8 cellular contexts compared by ENCODE assay signal in the genomic region with DNA sequence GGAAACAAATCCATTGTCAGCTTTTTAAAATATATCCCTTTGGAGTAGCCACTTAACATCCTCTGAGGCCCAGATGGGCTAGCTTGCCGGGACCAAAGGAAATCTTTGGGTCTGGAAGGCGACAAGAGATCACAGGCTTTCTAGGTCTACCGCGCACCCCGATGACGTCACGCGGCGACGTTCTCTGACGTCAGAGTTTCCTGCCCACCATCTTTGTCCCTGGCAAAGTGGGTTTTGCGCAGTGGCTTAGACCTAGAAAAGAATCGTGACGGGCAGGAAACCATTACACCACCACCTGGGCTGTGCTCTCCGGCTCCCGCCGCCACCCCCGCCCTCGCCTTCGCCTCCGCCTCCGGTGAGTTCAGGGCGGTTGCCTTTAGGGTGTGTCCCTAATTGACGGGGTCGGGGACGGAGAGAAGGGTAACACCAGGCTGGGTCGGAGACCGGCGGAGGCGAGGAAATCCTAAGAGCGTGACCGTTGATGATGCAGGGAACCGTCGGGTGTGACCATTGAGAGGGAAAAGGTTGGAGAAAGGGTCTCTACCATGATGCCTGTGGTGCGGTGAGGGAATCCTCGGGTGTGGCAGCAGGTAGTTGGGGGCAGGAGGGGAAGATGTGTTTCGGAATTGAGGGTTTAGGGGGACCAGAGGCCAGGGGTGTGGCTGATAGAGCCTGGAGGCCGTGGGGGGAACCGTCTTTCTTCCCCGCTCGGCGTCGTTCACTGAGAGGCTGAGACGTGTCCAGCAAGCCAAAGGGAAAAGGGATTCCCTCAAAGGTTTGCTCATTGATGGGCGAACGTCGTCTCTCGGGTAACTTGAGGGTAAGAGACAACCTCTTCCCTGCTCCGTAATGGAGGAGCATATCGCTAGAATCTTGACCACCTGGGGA. TPM values are rescaled to one million over a fixed set of nuclear protein-coding genes. Genes with fewer than 3 reads are reported as not detected.
DNase-seq lines count a peak whose midpoint lies in the region; ATAC-seq, FAIRE-seq and TF ChIP-seq lines count a peak whose summit lies in the region.

TSS of gene AP2B1 (plus strand) at position 249 of the 888 bp plus-strand sequence. CDS start 6,709 bp downstream, outside the sequence.

- H3K27ac ChIP-seq in H1 (ENCODE audit: low read depth, low read length) = peak within 1 kb of the TSS; percentile 96

- H3K36me3 Mint-ChIP-seq in memory B cell = peaks cover 3% of the 10 kb centered on the region

- ATAC-seq in memory B cell (ENCODE audit: low read depth) = peak; percentile 98

- no peak within 1 kb of the TSS for H3K14ac ChIP-seq in H1 (ENCODE audit: insufficient read length)

- no peaks in the 10 kb centered on the region for H4K20me1 ChIP-seq in H1 (replicated peaks in 1 of 2; ENCODE audit: control insufficient read depth in 1 of 2, insufficient read depth in 2 of 2, low read length in 2 of 2)

- peak within 1 kb of the TSS; percentile 86 for H2AFZ ChIP-seq in H1 (ENCODE audit: low read length)

- peak within 1 kb of the TSS; percentile 86 to 99 (median 96) for H3K4me3 ChIP-seq in H1 (ENCODE audit: extremely low read depth in 1 of 4, insufficient read depth in 2 of 4, low read depth in 3 of 4, low read length in 4 of 4)

- H3K79me2 ChIP-seq in H1 (ENCODE audit: control insufficient read depth in 1 of 2, insufficient read depth in 2 of 2, low read length in 2 of 2) = peaks cover 4 to 43% of the 10 kb centered on the region in 2 experiments; a peak in 3 of 4 replicates

- peak within 1 kb of the TSS; percentile 25 to 82 for H3K4me2 ChIP-seq in H1 (ENCODE audit: insufficient read depth in 1 of 2, low read depth in 2 of 2, low read length in 2 of 2)

- CTCF ChIA-PET in H1 (lab: Charles Lee; ENCODE audit: partially characterized antibody) = interaction anchor here (0.8 to 1.6 kb wide), 4 partner anchors 8 to 446 kb away, joined by 3 to 5 read pairs (median 3); no protein-coding TSS in a partner anchor

- H3K23ac ChIP-seq in H1 (ENCODE audit: insufficient read length) = no peak within 1 kb of the TSS

- H4K5ac ChIP-seq in H1 (ENCODE audit: insufficient read length, low read depth, low read length) = peak within 1 kb of the TSS; percentile 25

- peak within 1 kb of the TSS; percentile 78 for H3K56ac ChIP-seq in H1 (replicated peaks; ENCODE audit: insufficient read length, low read depth, low read length)

- H4K8ac ChIP-seq in H1 (ENCODE audit: extremely low read depth, insufficient read depth, low read length) = peak within 1 kb of the TSS; percentile 97; the same call in 1 of the 2 replicates

- no peaks in the 10 kb centered on the region; the same call in 1 of the 2 replicates for H3K23me2 ChIP-seq in H1 (ENCODE audit: low read depth, low read length)

- no peak within 1 kb of the TSS for H2BK120ac ChIP-seq in H1 (replicated peaks; ENCODE audit: low read depth, low read length)

- WGBS in H1 (ENCODE audit: extremely low coverage in 1 of 2, insufficient coverage in 1 of 2, insufficient read length in 1 of 2, insufficient replicate concordance in 2 of 2, low coverage in 1 of 2, low lambda C conversion rate in 2 of 2, missing lambda C conversion rate in 1 of 2), 2 experiments = 2% methylated on average over 42 of the region's 50 CpGs; no CpG with 5 or more reads in 1 of the 2 experiments

- peak within 1 kb of the TSS; percentile 3; the same call in 1 of the 2 replicates for H2AK5ac ChIP-seq in H1 (ENCODE audit: low read depth, low read length)

- peak within 1 kb of the TSS; percentile 99 for H3K27ac Mint-ChIP-seq in memory B cell

- H3K18ac ChIP-seq in H1 (ENCODE audit: extremely low read depth, low read length) = peak within 1 kb of the TSS; percentile 78

- H4K91ac ChIP-seq in H1 (replicated peaks; ENCODE audit: insufficient read length, low read length) = peak within 1 kb of the TSS; percentile 12

- no peaks in the 10 kb centered on the region for H3K27me3 Mint-ChIP-seq in memory B cell

- H3K4me3 Mint-ChIP-seq in memory B cell = peak within 1 kb of the TSS; percentile 97

- no peaks in the 10 kb centered on the region for H3K9me3 Mint-ChIP-seq in memory B cell

- no peaks in the 10 kb centered on the region for H3K9me3 ChIP-seq in H1 (ENCODE audit: insufficient read depth in 2 of 2, low read depth in 1 of 2, low read length in 1 of 2)

- peak within 1 kb of the TSS; percentile 66 to 97 (median 96) for H3K9ac ChIP-seq in H1 (replicated peaks in 1 of 4; ENCODE audit: extremely low read depth in 1 of 4, low read depth in 3 of 4, low read length in 3 of 4)

- H3K79me1 ChIP-seq in H1 (ENCODE audit: low read depth, low read length) = peaks cover 3% of the 10 kb centered on the region

- peak within 1 kb of the TSS; percentile 80 for H2BK12ac ChIP-seq in H1 (ENCODE audit: low read depth, low read length)

- no peak within 1 kb of the TSS; the same call in 1 of the 2 replicates for H2BK15ac ChIP-seq in H1 (ENCODE audit: low read length)

- POLR2A ChIA-PET in H1 (lab: Charles Lee; ENCODE audit: partially characterized antibody) = interaction anchor here (0.7 to 2.4 kb wide), 8 partner anchors 9 to 142 kb away, joined by 3 to 10 read pairs (median 4); partner anchors contain the start of genes PEX12 and SLFN14

- no peak for TF ChIP-seq RAD21 in H1 (IDR thresholded peaks at IDR 0.05 in 1 of 2, conservative IDR thresholded peaks at IDR 0.05 in 1 of 2; ENCODE audit: low read depth in 2 of 2, low read length in 2 of 2)

- no peaks in the 10 kb centered on the region for H3K36me3 ChIP-seq in H1 (ENCODE audit: control insufficient read depth in 2 of 4, insufficient read depth in 4 of 4, low read length in 3 of 4)

- no peak within 1 kb of the TSS for H3K4ac ChIP-seq in H1 (replicated peaks; ENCODE audit: insufficient read length, low read depth, low read length)

- peak; percentile 87 for FAIRE-seq in H1 (lab: Jason Lieb, UNC)

- H3K4me1 Mint-ChIP-seq in memory B cell = peaks cover 23% of the 10 kb centered on the region

- H2BK20ac ChIP-seq in H1 (ENCODE audit: low read length) = no peak within 1 kb of the TSS

- TF ChIP-seq CTCF in GM20000 (IDR thresholded peaks at IDR 0.05; ENCODE audit: extremely low read depth, missing control alignments) (no peak), H1 (IDR thresholded peaks at IDR 0.05; ENCODE audit: control extremely low read depth in 1 of 3, insufficient read depth in 1 of 3, low read depth in 1 of 3, low read length in 3 of 3) (no peak)

- peak in 1 of 2 experiments; percentile 57; a peak in 1 of 3 replicates for TF ChIP-seq EP300 in H1 (IDR thresholded peaks at IDR 0.05; ENCODE audit: borderline replicate concordance in 1 of 2, low read depth in 2 of 2, low read length in 2 of 2)

- TF ChIP-seq POLR2A in H1 (IDR thresholded peaks at IDR 0.05; ENCODE audit: control extremely low read depth in 1 of 2, low read depth in 2 of 2, low read length in 2 of 2) = peak; percentile 38 to 84

- DNase-seq in CMK (ENCODE audit: low read depth) (peak; percentile 94), GM20000 (ENCODE audit: low spot score) (peak; percentile 90), HT1080 (ENCODE audit: low read depth) (peak; percentile 94), NOMO-1 treated with DMSO at 0.1 percent for 48 hours (lab: John Stamatoyannopoulos, UW; ENCODE audit: unreplicated experiment) (peak; percentile 95), H1 (ENCODE audit: low read depth in 1 of 2, low spot score in 2 of 2) (peak; percentile 96 to 100), memory B cell (ENCODE audit: low spot score in 2 of 2) (peak; percentile 99 to 100)
- DNase-seq in activated CD8-positive, alpha-beta memory T cell treated with anti-CD3 and anti-CD28 coated beads for 4 hours (ENCODE audit: low read depth in 2 of 2) = peak; percentile 91 to 96
- DNase-seq in stimulated activated CD8-positive, alpha-beta memory T cell treated with anti-CD3 and anti-CD28 coated beads, Interleukin-12 subunit alpha, Interleukin-12 subunit beta, amount 100 ng/mL, for 24 hours (ENCODE audit: extremely low read depth) = peak; percentile 80

- H3K27me3 ChIP-seq in H1 (replicated peaks in 1 of 4; ENCODE audit: control insufficient read depth in 3 of 4, extremely low read depth in 1 of 4, insufficient read depth in 3 of 4, low read length in 3 of 4) = peaks cover 0 to 5% (median 0%) of the 10 kb centered on the region in 4 experiments; a peak in 3 of 7 replicates

- H3K4me1 ChIP-seq in H1 (replicated peaks in 1 of 4; ENCODE audit: control insufficient read depth in 3 of 4, insufficient read depth in 4 of 4, low read length in 3 of 4) = peaks cover 0 to 3% (median 0%) of the 10 kb centered on the region in 4 experiments; a peak in 2 of 7 replicates

- H2BK5ac ChIP-seq in H1 (ENCODE audit: low read depth, low read length) = peak within 1 kb of the TSS; percentile 92

TF ChIP-seq in H1, 55 proteins besides CTCF, POLR2A, EP300 and RAD21 (continues in another document):
- TF ChIP-seq POLR2AphosphoS5 (IDR thresholded peaks at IDR 0.05; ENCODE audit: low read depth, low read length) (peak; percentile 72; the same call in 1 of the 2 replicates), GABPA (IDR thresholded peaks at IDR 0.05; ENCODE audit: borderline replicate concordance, insufficient read depth, low read length) (no peak), SAP30 (IDR thresholded peaks at IDR 0.05; ENCODE audit: insufficient read depth, insufficient replicate concordance, low read length) (peak; percentile 60), RXRA (IDR thresholded peaks at IDR 0.05; ENCODE audit: insufficient read depth, low read depth, low read length) (no peak), SIN3A (conservative IDR thresholded peaks at IDR 0.05 in 1 of 2, IDR thresholded peaks at IDR 0.05 in 1 of 2; ENCODE audit: low read depth in 1 of 2, low read length in 2 of 2) (peak in 1 of 2 experiments; percentile 45; a peak in 1 of 4 replicates), TCF12 (IDR thresholded peaks at IDR 0.05; ENCODE audit: low read depth, low read length) (peak; percentile 60; the same call in 1 of the 2 replicates)

RNA-seq across cellular contexts. Expression of gene AP2B1, which starts in this region (rescaled TPM):
- 66.7 and 130 TPM in 2 replicates for total RNA-seq in HT1080 (2014; rRNA removed; shearing (Covaris generic))
- 121 and 161 TPM in 2 replicates for polyA plus RNA-seq in HT1080 (2015; cell fraction: cytosol; rRNA removed)
- polyA plus RNA-seq in HT1080 (2015; cell fraction: nucleus; rRNA removed) = 259 and 276 TPM in 2 replicates
- total RNA-seq in H1 (2021; fragmentation: NEBNext Ultra II Directional; extraction: Animal tissue kit (Norgen Biotek cat#: 25700)) = 194 and 199 TPM in 2 replicates
- 63.4 and 95.5 TPM in 2 replicates for polyA plus RNA-seq in H1 (2011; rRNA removed)
- 90.2 TPM for polyA plus RNA-seq in H1 (2011; cell fraction: cytosol; rRNA removed)
- 69.7 TPM for polyA plus RNA-seq in H1 (2011; cell fraction: nucleus; rRNA removed)
- polyA plus RNA-seq in H1 (2012, experiment 1 of 2) = 89.2 to 118 TPM (median 113 TPM) in 4 replicates
- 12.5 TPM for polyA plus RNA-seq in H1 (2012, experiment 2 of 2)
- polyA plus RNA-seq in H1 (2013, experiment 1 of 2) = 72.4 TPM
- polyA plus RNA-seq in H1 (2013, experiment 2 of 2) = 69.8 TPM
- polyA minus RNA-seq in H1 (2011; rRNA and poly(A)+ RNA removed) = 265 and 350 TPM in 2 replicates
- 98.9 TPM for polyA minus RNA-seq in H1 (2011; cell fraction: cytosol; rRNA and poly(A)+ RNA removed)
- 115 TPM for polyA minus RNA-seq in H1 (2011; cell fraction: nucleus; rRNA and poly(A)+ RNA removed)

Comparison
In these comparisons a context has a peak if more than half of its experiments do, and no peak if none do; other contexts are left out.
1. Peak in every context shown above with its lines: DNase-seq, ATAC-seq, H3K4me3 ChIP-seq and H3K27ac ChIP-seq.